In genomic region chr11:79834015-79834414, GRCh38 we compare ENCODE assay signal across 24 cellular contexts.
"Had no signal": no experiment of that assay in that cellular context is flagged by ENCODE, and none has a peak within 500 bp of the region (broad histone marks: within the 10 kb centered on the region; RNA-seq: fewer than 3 reads in every experiment).

No MANE protein-coding gene starts in this region.

- H3K4me3 ChIP-seq: ovary, psoas muscle, right lobe of liver, sigmoid colon, stomach, thoracic aorta, thyroid gland, tibial nerve, upper lobe of left lung, vagina had no signal

- H3K36me3 ChIP-seq: ovary, right lobe of liver, sigmoid colon, stomach, thoracic aorta, thyroid gland, tibial nerve, upper lobe of left lung, vagina had no signal

- H3K79me2 ChIP-seq: parathyroid adenoma had no signal

- H3K4me1 ChIP-seq: parathyroid adenoma, psoas muscle, right lobe of liver, sigmoid colon, stomach, thyroid gland, tibial nerve, upper lobe of left lung, vagina had no signal

- FAIRE-seq: small intestine, urothelium cell line had no signal

- H3K27me3 ChIP-seq: ovary, right lobe of liver, sigmoid colon, stomach, thyroid gland, tibial nerve, upper lobe of left lung, vagina had no signal

- H3K9me3 ChIP-seq: ovary, psoas muscle, right lobe of liver, sigmoid colon, stomach, thoracic aorta, thyroid gland, tibial nerve, upper lobe of left lung, vagina had no signal

- H3K27ac ChIP-seq: ovary, parathyroid adenoma, psoas muscle, right lobe of liver, sigmoid colon, stomach, thoracic aorta, thyroid gland, tibial nerve, upper lobe of left lung, vagina had no signal

- DNase-seq: nephron progenitor cell; occipital lobe; ovary; posterior cingulate gyrus; psoas muscle; right cardiac atrium; right lobe of liver; sigmoid colon; small intestine; stimulated activated CD4-positive, alpha-beta T cell treated with anti-CD3 and anti-CD28 coated beads, Interleukin-15, amount 100 ng/mL, for 24 hours; stimulated activated CD4-positive, alpha-beta T cell treated with anti-CD3 and anti-CD28 coated beads, Interleukin-2, amount 100 ng/mL, for 24 hours; stimulated activated CD4-positive, alpha-beta T cell treated with anti-CD3 and anti-CD28 coated beads, Interleukin-2, amount 100 ng/mL, for 48 hours; stimulated activated CD4-positive, alpha-beta T cell treated with anti-CD3 and anti-CD28 coated beads, Interleukin-4, amount 100 ng/mL, for 24 hours; stimulated activated naive B cell treated with anti-CD40 and anti-IgM and Interleukin-4, amounts not matched to agents 10 μg/mL and 1 μg/mL and 100 μg/mL, for 72 hours; stimulated activated naive CD4-positive, alpha-beta T cell treated with Interleukin-2 at 50 U/mL for 16 hours; stomach; thyroid gland; trophoblast cell; upper lobe of left lung had no signal

- H2AFZ ChIP-seq: parathyroid adenoma had no signal

- H3K9ac ChIP-seq: parathyroid adenoma had no signal
